ENCODE assay signal across 11 cellular contexts in genomic region chr9:72464819-72465218, GRCh38. TPM values are rescaled to one million over a fixed set of nuclear protein-coding genes. Genes with fewer than 3 reads are reported as not detected.
DNase-seq lines count a peak whose midpoint lies in the region; ATAC-seq and TF ChIP-seq lines count a peak whose summit lies in the region.
"Had no signal": no experiment of that assay in that cellular context is flagged by ENCODE, and none has a peak within 500 bp of the region (broad histone marks: within the 10 kb centered on the region; RNA-seq: fewer than 3 reads in every experiment).

No MANE protein-coding gene starts in this region.

- H3K27ac Mint-ChIP-seq in activated naive CD4-positive, alpha-beta T cell treated with anti-CD3 and anti-CD28 coated beads for 36 hours: no peak overlapping the region
- peak overlapping the region; percentile 57 for H3K27ac Mint-ChIP-seq in dendritic cell treated with granulocyte-macrophage colony-stimulating factor and Interleukin-4, amounts not matched to agents 40 ng/mL and 50 ng/mL, for 4 days
- no peak overlapping the region for H3K27ac Mint-ChIP-seq in nephron progenitor cell

- H3K9me3 Mint-ChIP-seq in activated naive CD4-positive, alpha-beta T cell treated with anti-CD3 and anti-CD28 coated beads for 36 hours: no peaks in the 10 kb centered on the region
- H3K9me3 Mint-ChIP-seq in dendritic cell treated with granulocyte-macrophage colony-stimulating factor and Interleukin-4, amounts not matched to agents 40 ng/mL and 50 ng/mL, for 4 days: no peaks in the 10 kb centered on the region
- no peaks in the 10 kb centered on the region for H3K9me3 Mint-ChIP-seq in nephron progenitor cell

- peak overlapping the region in 1 of 5 donors; percentile 26 for H3K9ac ChIP-seq in subcutaneous abdominal adipose tissue (ENCODE audit: low read length in 5 of 5)

- peaks cover 4% of the 10 kb centered on the region for H3K27me3 Mint-ChIP-seq in activated naive CD4-positive, alpha-beta T cell treated with anti-CD3 and anti-CD28 coated beads for 36 hours (ENCODE audit: low read depth)
- no peaks in the 10 kb centered on the region for H3K27me3 Mint-ChIP-seq in dendritic cell treated with granulocyte-macrophage colony-stimulating factor and Interleukin-4, amounts not matched to agents 40 ng/mL and 50 ng/mL, for 4 days
- no peaks in the 10 kb centered on the region for H3K27me3 Mint-ChIP-seq in nephron progenitor cell (ENCODE audit: low read depth, poor library complexity)

- DNase-seq in activated naive CD4-positive, alpha-beta T cell treated with anti-CD3 and anti-CD28 coated beads for 36 hours: no peak
- DNase-seq in activated naive CD4-positive, alpha-beta T cell (lab: John Stamatoyannopoulos, UW): no peak
- DNase-seq in HAP-1 (ENCODE audit: low spot score in 2 of 2) (no peak), nephron progenitor cell (no peak), breast epithelium (ENCODE audit: low spot score in 2 of 2) (no peak)
- DNase-seq: activated CD4-positive, alpha-beta T cell treated with anti-CD3 and anti-CD28 coated beads for 4 hours; NCI-H2029 treated with DMSO at 0.1 percent for 48 hours; stimulated activated CD4-positive, alpha-beta T cell treated with anti-CD3 and anti-CD28 coated beads, Interleukin-1b, Interleukin-23, amount 100 ng/mL, for 48 hours had no signal

- H3K27me3 ChIP-seq in subcutaneous abdominal adipose tissue (ENCODE audit: control insufficient read depth in 5 of 5, insufficient read depth in 4 of 5, low read length in 5 of 5) (no peaks in the 10 kb centered on the region), HAP-1 (ENCODE audit: low read depth) (no peaks in the 10 kb centered on the region), breast epithelium (no peaks in the 10 kb centered on the region)

- peak; percentile 51 for ATAC-seq in HG03175 (IDR thresholded peaks at IDR 0.05; ENCODE audit: unreplicated experiment)

- TF ChIP-seq POLR2A in breast epithelium (IDR thresholded peaks at IDR 0.05): no peak

- TF ChIP-seq CTCF in nephron progenitor cell (IDR thresholded peaks at IDR 0.05): no peak
- no peak for TF ChIP-seq CTCF in breast epithelium (IDR thresholded peaks at IDR 0.05)

- H3K27ac ChIP-seq in subcutaneous abdominal adipose tissue (ENCODE audit: low read depth, low read length) (no peak overlapping the region), breast epithelium (no peak overlapping the region)

- no peaks in the 10 kb centered on the region for H3K36me3 Mint-ChIP-seq in activated naive CD4-positive, alpha-beta T cell treated with anti-CD3 and anti-CD28 coated beads for 36 hours (ENCODE audit: low read depth)
- no peaks in the 10 kb centered on the region for H3K36me3 Mint-ChIP-seq in dendritic cell treated with granulocyte-macrophage colony-stimulating factor and Interleukin-4, amounts not matched to agents 40 ng/mL and 50 ng/mL, for 4 days (ENCODE audit: low read depth)
- H3K36me3 Mint-ChIP-seq in nephron progenitor cell (ENCODE audit: low read depth): no peaks in the 10 kb centered on the region

- H3K36me3 ChIP-seq in subcutaneous abdominal adipose tissue (ENCODE audit: control insufficient read depth in 5 of 5, insufficient read depth in 5 of 5, low read length in 5 of 5) (no peaks in the 10 kb centered on the region), HAP-1 (replicated peaks) (no peaks in the 10 kb centered on the region), breast epithelium (no peaks in the 10 kb centered on the region)

- H3K9me3 ChIP-seq in subcutaneous abdominal adipose tissue (ENCODE audit: control insufficient read depth in 5 of 5, low read length in 5 of 5) (no peaks in the 10 kb centered on the region), HAP-1 (no peaks in the 10 kb centered on the region), breast epithelium (no peaks in the 10 kb centered on the region)

- H3K4me3 Mint-ChIP-seq in activated naive CD4-positive, alpha-beta T cell treated with anti-CD3 and anti-CD28 coated beads for 36 hours: peak overlapping the region; percentile 30
- H3K4me3 Mint-ChIP-seq in dendritic cell treated with granulocyte-macrophage colony-stimulating factor and Interleukin-4, amounts not matched to agents 40 ng/mL and 50 ng/mL, for 4 days: peak overlapping the region; percentile 59
- no peak overlapping the region for H3K4me3 Mint-ChIP-seq in nephron progenitor cell

- H3K4me1 ChIP-seq in subcutaneous abdominal adipose tissue (ENCODE audit: control insufficient read depth in 5 of 5, insufficient read depth in 5 of 5, low read length in 5 of 5) (peaks cover 0 to 8% (median 0%) of the 10 kb centered on the region in 5 donors), HAP-1 (peaks cover 25% of the 10 kb centered on the region), breast epithelium (no peaks in the 10 kb centered on the region)

- H3K4me3 ChIP-seq in subcutaneous abdominal adipose tissue (ENCODE audit: low read depth in 1 of 5, low read length in 5 of 5) (peak overlapping the region in 3 of 5 donors; percentile 20 to 38 (median 20)), HAP-1 (no peak overlapping the region), breast epithelium (no peak overlapping the region)

- peaks cover 9% of the 10 kb centered on the region for H3K4me1 Mint-ChIP-seq in activated naive CD4-positive, alpha-beta T cell treated with anti-CD3 and anti-CD28 coated beads for 36 hours (ENCODE audit: low read depth)
- H3K4me1 Mint-ChIP-seq in dendritic cell treated with granulocyte-macrophage colony-stimulating factor and Interleukin-4, amounts not matched to agents 40 ng/mL and 50 ng/mL, for 4 days (ENCODE audit: low read depth): peaks cover 16% of the 10 kb centered on the region
- H3K4me1 Mint-ChIP-seq in nephron progenitor cell: peaks cover 93% of the 10 kb centered on the region

- intact Hi-C loops in activated naive CD4-positive, alpha-beta T cell treated with anti-CD3 and anti-CD28 coated beads for 36 hours (cut with micrococcal nuclease): no loop called here
- intact Hi-C loops in dendritic cell treated with granulocyte-macrophage colony-stimulating factor and Interleukin-4, amounts not matched to agents 40 ng/mL and 50 ng/mL, for 4 days (cut with micrococcal nuclease): no loop called here
- intact Hi-C loops in breast epithelium (cut with DNase I; ENCODE audit: low total_unique reads): no loop called here

- in situ Hi-C loops in HAP-1 (cut with MboI; ENCODE audit: low sequenced_read_pairs): no loop called here

- CTCF ChIA-PET in activated naive CD4-positive, alpha-beta T cell treated with anti-CD3 and anti-CD28 coated beads for 36 hours (lab: Charles Lee): interaction anchor here (1.3 kb wide), 1 partner anchor 184 kb away, joined by 4 read pairs; no protein-coding TSS in a partner anchor

RNA-seq across cellular contexts. Expression of gene TMC1, which starts 56.6 kb away (rescaled TPM):
- total RNA-seq in activated naive CD4-positive, alpha-beta T cell treated with anti-CD3 and anti-CD28 coated beads for 36 hours: not detected
- total RNA-seq in breast epithelium: under 1 TPM in 2 of 3 donors, not detected in 1; under 0.01 to 0.16 TPM

Comparison
In these comparisons a context has a peak if more than half of its experiments do, and no peak if none do; other contexts are left out.
1. H3K4me3 ChIP-seq: peak in subcutaneous abdominal adipose tissue (3 of 5); none in HAP-1 (single experiment) and breast epithelium (0 of 3).